In the genomic region with DNA sequence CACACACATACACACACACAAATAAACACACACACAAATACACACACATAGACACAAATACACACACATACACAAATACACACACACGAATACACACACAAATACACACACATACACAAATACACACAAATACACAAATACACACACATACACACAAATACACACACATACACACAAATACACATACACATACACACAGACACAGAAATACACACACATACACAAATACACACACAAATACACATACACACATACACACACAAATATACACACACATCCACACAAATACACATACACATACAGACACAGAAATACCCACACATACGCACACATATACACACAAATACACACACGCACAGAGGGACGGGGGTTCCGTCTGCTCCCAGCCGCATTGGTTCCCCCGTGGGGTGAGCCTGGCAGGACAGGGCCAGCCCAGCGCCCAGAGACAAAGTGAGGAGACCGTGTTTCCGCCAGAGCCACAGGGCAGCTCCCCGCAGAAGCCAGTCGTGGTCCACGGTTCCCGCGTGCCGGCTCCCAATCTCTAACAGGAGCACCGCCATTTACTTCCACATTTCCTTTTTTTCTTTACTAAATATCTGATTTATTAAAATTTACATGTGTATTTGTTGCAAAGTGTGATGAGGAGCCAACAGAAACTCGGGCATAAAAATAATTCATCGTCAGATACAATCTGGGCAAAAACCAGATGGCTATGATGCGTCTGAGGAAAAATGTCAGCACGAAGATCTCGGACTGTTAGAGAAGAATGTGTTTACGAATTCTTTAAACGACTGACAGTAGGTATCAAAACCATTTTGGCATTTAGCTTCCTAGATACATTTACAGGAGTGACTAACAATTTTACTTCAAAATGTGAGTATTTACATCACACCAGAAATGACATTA, we compare ENCODE assay signal across 2 cellular contexts.
TF ChIP-seq lines count a peak whose summit lies in the region.

No MANE protein-coding gene starts in this region.

TF ChIP-seq in HEK293, 187 proteins besides CTCF, POLR2A, EP300 and RAD21:
- no peak for TF ChIP-seq BCL11B (tag by site-specific recombination; IDR thresholded peaks at IDR 0.05; ENCODE audit: low read depth)
- TF ChIP-seq ZNF560 (tag by site-specific recombination; IDR thresholded peaks at IDR 0.05; ENCODE audit: borderline replicate concordance): no peak
- TF ChIP-seq ZNF791 (tag by site-specific recombination; IDR thresholded peaks at IDR 0.05): peak; percentile 21; the same call in 1 of the 2 replicates
- TF ChIP-seq, protein P1, sequence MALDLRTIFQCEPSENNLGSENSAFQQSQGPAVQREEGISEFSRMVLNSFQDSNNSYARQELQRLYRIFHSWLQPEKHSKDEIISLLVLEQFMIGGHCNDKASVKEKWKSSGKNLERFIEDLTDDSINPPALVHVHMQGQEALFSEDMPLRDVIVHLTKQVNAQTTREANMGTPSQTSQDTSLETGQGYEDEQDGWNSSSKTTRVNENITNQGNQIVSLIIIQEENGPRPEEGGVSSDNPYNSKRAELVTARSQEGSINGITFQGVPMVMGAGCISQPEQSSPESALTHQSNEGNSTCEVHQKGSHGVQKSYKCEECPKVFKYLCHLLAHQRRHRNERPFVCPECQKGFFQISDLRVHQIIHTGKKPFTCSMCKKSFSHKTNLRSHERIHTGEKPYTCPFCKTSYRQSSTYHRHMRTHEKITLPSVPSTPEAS (tag by site-specific recombination; IDR thresholded peaks at IDR 0.05): peak; percentile 100
- TF ChIP-seq, protein P2, sequence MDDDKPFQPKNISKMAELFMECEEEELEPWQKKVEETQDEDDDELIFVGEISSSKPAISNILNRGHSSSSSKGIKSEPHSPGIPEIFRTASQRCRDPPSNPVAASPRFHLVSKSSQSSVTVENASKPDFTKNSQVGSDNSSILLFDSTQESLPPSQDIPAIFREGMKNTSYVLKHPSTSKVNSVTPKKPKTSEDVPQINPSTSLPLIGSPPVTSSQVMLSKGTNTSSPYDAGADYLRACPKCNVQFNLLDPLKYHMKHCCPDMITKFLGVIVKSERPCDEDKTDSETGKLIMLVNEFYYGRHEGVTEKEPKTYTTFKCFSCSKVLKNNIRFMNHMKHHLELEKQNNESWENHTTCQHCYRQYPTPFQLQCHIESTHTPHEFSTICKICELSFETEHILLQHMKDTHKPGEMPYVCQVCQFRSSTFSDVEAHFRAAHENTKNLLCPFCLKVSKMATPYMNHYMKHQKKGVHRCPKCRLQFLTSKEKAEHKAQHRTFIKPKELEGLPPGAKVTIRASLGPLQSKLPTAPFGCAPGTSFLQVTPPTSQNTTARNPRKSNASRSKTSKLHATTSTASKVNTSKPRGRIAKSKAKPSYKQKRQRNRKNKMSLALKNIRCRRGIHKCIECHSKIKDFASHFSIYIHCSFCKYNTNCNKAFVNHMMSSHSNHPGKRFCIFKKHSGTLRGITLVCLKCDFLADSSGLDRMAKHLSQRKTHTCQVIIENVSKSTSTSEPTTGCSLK (tag by site-specific recombination; IDR thresholded peaks at IDR 0.05): no peak
- TF ChIP-seq ZNF48 (tag by site-specific recombination; IDR thresholded peaks at IDR 0.05): no peak
- 0 out of 2 replicates have a peak, but pooled peaks have one; percentile 53 for TF ChIP-seq ZNF785 (tag by site-specific recombination; IDR thresholded peaks at IDR 0.05)
- no peak for TF ChIP-seq ZNF302 (tag by site-specific recombination; IDR thresholded peaks at IDR 0.05; ENCODE audit: low read depth)
- TF ChIP-seq ZNF529 (tag by site-specific recombination; IDR thresholded peaks at IDR 0.05; ENCODE audit: insufficient replicate concordance): no peak
- TF ChIP-seq, protein P3, sequence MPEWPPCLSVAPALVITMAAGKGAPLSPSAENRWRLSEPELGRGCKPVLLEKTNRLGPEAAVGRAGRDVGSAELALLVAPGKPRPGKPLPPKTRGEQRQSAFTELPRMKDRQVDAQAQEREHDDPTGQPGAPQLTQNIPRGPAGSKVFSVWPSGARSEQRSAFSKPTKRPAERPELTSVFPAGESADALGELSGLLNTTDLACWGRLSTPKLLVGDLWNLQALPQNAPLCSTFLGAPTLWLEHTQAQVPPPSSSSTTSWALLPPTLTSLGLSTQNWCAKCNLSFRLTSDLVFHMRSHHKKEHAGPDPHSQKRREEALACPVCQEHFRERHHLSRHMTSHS (tag by site-specific recombination; IDR thresholded peaks at IDR 0.05): 0 out of 2 replicates have a peak, but pooled peaks have one; percentile 36
- no peak for TF ChIP-seq ATF2 (tag by site-specific recombination; IDR thresholded peaks at IDR 0.05; ENCODE audit: low read depth)
- TF ChIP-seq ZNF350 (tag by site-specific recombination; IDR thresholded peaks at IDR 0.05): no peak
- no peak for TF ChIP-seq GFI1B (tag by site-specific recombination; IDR thresholded peaks at IDR 0.05)
- no peak for TF ChIP-seq KLF1 (tag by site-specific recombination; IDR thresholded peaks at IDR 0.05)

TF ChIP-seq in H1, 55 proteins besides CTCF, POLR2A, EP300 and RAD21:
- TF ChIP-seq KDM5A (IDR thresholded peaks at IDR 0.05; ENCODE audit: low read length) (no peak), KDM1A (IDR thresholded peaks at IDR 0.05; ENCODE audit: borderline replicate concordance, low read length) (no peak), TCF12 (IDR thresholded peaks at IDR 0.05; ENCODE audit: low read depth, low read length) (no peak), HDAC2 (IDR thresholded peaks at IDR 0.05; ENCODE audit: borderline replicate concordance in 1 of 2, low read depth in 2 of 2, low read length in 2 of 2) (no peak), CHD2 (IDR thresholded peaks at IDR 0.05; ENCODE audit: low read length) (no peak), SIX5 (IDR thresholded peaks at IDR 0.05; ENCODE audit: low read depth, low read length) (no peak), RXRA (IDR thresholded peaks at IDR 0.05; ENCODE audit: insufficient read depth, low read depth, low read length) (no peak), RNF2 (IDR thresholded peaks at IDR 0.05; ENCODE audit: borderline replicate concordance, low read depth, low read length, missing control alignments, poor library complexity, severe bottlenecking) (no peak), CBX8 (IDR thresholded peaks at IDR 0.05; ENCODE audit: borderline replicate concordance, low read depth, low read length) (no peak), ZNF274 (IDR thresholded peaks at IDR 0.05; ENCODE audit: borderline replicate concordance, extremely low read depth, low read length) (no peak), NRF1 (IDR thresholded peaks at IDR 0.05; ENCODE audit: low read depth, low read length) (no peak), SIRT6 (IDR thresholded peaks at IDR 0.05; ENCODE audit: low read length) (no peak)
